In genomic region chr2:28274911-28275685, GRCh38 we compare ENCODE assay signal across 9 cellular contexts.
DNase-seq lines count a peak whose midpoint lies in the region; ATAC-seq and TF ChIP-seq lines count a peak whose summit lies in the region.
"Had no signal": no experiment of that assay in that cellular context is flagged by ENCODE, and none has a peak within 500 bp of the region (broad histone marks: within the 10 kb centered on the region; RNA-seq: fewer than 3 reads in every experiment).

No MANE protein-coding gene starts in this region.

- POLR2A ChIA-PET in PC-9 (lab: Charles Lee; ENCODE audit: unreplicated experiment): interaction anchor here (0.5 to 1.1 kb wide), 5 partner anchors 11 to 118 kb away, joined by 3 to 12 read pairs (median 4); no protein-coding TSS in a partner anchor

- H3K9ac ChIP-seq in rectal smooth muscle tissue (ENCODE audit: low read length): no peak overlapping the region

- H3K27ac ChIP-seq in PC-9: peak overlapping the region; percentile 90
- H3K27ac ChIP-seq in rectal smooth muscle tissue (ENCODE audit: low read depth, low read length): peak overlapping the region; percentile 81
- H3K27ac ChIP-seq: HL-60 had no signal

- H4K20me1 ChIP-seq in PC-9 (ENCODE audit: insufficient read depth): no peaks in the 10 kb centered on the region

- ATAC-seq in esophagus mucosa (peak; percentile 88), HG02870 (IDR thresholded peaks at IDR 0.05; ENCODE audit: unreplicated experiment) (no peak), HG03196 (IDR thresholded peaks at IDR 0.05; ENCODE audit: unreplicated experiment) (no peak)

- H3K27me3 ChIP-seq in PC-9 (ENCODE audit: insufficient read depth, low read depth): no peaks in the 10 kb centered on the region
- no peaks in the 10 kb centered on the region for H3K27me3 ChIP-seq in rectal smooth muscle tissue (ENCODE audit: control insufficient read depth, insufficient read depth, low read length)

- TF ChIP-seq CTCF in PC-9 (conservative IDR thresholded peaks at IDR 0.05): no peak

- H3K36me3 ChIP-seq in PC-9 (ENCODE audit: low read depth) (peaks cover 7% of the 10 kb centered on the region; the same call in 1 of the 2 replicates), rectal smooth muscle tissue (ENCODE audit: control insufficient read depth, insufficient read depth, low read length) (no peaks in the 10 kb centered on the region)

- peaks cover 91% of the 10 kb centered on the region for H3K4me1 ChIP-seq in PC-9 (replicated peaks; ENCODE audit: insufficient read depth)
- H3K4me1 ChIP-seq in rectal smooth muscle tissue (ENCODE audit: control insufficient read depth, insufficient read depth, low read length): peaks cover 14% of the 10 kb centered on the region

- no peak overlapping the region for H2AFZ ChIP-seq in PC-9

- H3K4me3 ChIP-seq in PC-9 (peak overlapping the region; percentile 13; the same call in 1 of the 2 replicates), rectal smooth muscle tissue (ENCODE audit: low read length) (no peak overlapping the region)

- no peaks in the 10 kb centered on the region for H3K9me2 ChIP-seq in PC-9 (ENCODE audit: insufficient read depth)

- BruUV-seq in PC-9 (replicated peaks; lab: Mats Ljungman, UMichigan): TSS peak; percentile 46

- peak overlapping the region; percentile 74 for H3K4me2 ChIP-seq in PC-9

- H3F3A ChIP-seq in PC-9 (ENCODE audit: insufficient read depth, low read depth): peaks cover 55% of the 10 kb centered on the region

- CTCF ChIA-PET in PC-9 (lab: Charles Lee): interaction anchor here (1.0 to 1.1 kb wide), 2 partner anchors 25 to 640 kb away, joined by 3 to 12 read pairs; no protein-coding TSS in a partner anchor

- no peaks in the 10 kb centered on the region for H3K9me3 ChIP-seq in PC-9 (ENCODE audit: insufficient read depth, low read depth)

- DNase-seq in GM04503 (ENCODE audit: low read depth) (peak; percentile 67), PC-9 (peak; percentile 33 to 92), NCI-H1436 (lab: John Stamatoyannopoulos, UW) (no peak)
- DNase-seq in activated effector memory CD4-positive, alpha-beta T cell treated with Interleukin-2 at 50 U/mL for 16 hours: no peak

- H3K79me2 ChIP-seq in PC-9 (ENCODE audit: low read depth): no peaks in the 10 kb centered on the region; the same call in 1 of the 2 replicates

- intact Hi-C loops in PC-9 (cut with micrococcal nuclease; ENCODE audit: unreplicated experiment): loop anchor here (2.0 to 10.0 kb wide), 4 partner anchors 118 to 568 kb away; partner anchors contain the start of gene FOSL2

Comparison
In these comparisons a context has a peak if more than half of its experiments do, and no peak if none do; other contexts are left out.
1. DNase-seq: peak in GM04503 (single experiment) and PC-9 (2 of 2); none in activated effector memory CD4-positive, alpha-beta T cell treated with Interleukin-2 at 50 U/mL for 16 hours (single experiment) and NCI-H1436 (single experiment).